In the genomic region with DNA sequence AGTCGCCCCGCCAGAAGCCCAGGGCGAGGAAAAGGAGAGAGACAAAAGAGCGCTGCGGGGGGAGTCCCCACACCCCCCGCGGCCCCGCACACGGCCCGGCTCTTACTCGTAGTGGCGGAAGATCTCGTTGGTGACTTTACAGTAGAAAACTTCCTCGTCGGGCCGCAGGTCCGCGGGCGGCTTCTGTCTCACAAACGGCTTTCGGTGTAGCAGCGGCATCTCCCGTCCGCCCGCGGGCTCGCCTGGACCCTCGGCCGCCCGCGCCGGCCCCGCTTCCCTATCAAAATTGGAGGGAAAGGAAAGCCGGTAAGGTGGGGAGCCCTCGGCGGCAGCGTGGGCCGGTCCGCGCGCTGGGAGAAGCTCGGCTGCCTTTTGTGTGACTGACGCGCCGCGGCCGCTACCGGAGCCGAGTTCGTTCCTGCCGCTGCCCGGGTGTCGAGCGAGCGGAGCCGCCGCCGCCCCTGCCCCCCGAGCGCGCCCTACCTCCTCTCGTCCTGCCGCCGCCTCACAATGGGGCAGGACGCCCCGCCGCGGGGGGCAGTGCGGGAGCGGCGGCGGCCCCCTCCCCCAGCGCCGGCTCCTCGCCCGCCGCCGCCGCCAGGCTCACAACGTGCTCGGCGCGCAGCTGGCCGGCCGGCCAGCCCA, we compare ENCODE assay signal across 1 cellular context.
TF ChIP-seq lines count a peak whose summit lies in the region.

No MANE protein-coding gene starts in this region.

TF ChIP-seq in HepG2, 621 proteins besides CTCF, POLR2A, EP300 and RAD21 (continued from another document and continues in another):
- TF ChIP-seq, protein P1, sequence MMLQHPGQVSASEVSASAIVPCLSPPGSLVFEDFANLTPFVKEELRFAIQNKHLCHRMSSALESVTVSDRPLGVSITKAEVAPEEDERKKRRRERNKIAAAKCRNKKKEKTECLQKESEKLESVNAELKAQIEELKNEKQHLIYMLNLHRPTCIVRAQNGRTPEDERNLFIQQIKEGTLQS (CRISPR knock-in tag; IDR thresholded peaks at IDR 0.05): no peak
- no peak; the same call in 1 of the 2 replicates for TF ChIP-seq ZNF607 (CRISPR knock-in tag; IDR thresholded peaks at IDR 0.05; ENCODE audit: borderline replicate concordance)
- no peak for TF ChIP-seq HMGA1 (CRISPR knock-in tag; conservative IDR thresholded peaks at IDR 0.05)
- no peak for TF ChIP-seq FOSL2 (CRISPR knock-in tag; IDR thresholded peaks at IDR 0.05)
- TF ChIP-seq, protein P2, sequence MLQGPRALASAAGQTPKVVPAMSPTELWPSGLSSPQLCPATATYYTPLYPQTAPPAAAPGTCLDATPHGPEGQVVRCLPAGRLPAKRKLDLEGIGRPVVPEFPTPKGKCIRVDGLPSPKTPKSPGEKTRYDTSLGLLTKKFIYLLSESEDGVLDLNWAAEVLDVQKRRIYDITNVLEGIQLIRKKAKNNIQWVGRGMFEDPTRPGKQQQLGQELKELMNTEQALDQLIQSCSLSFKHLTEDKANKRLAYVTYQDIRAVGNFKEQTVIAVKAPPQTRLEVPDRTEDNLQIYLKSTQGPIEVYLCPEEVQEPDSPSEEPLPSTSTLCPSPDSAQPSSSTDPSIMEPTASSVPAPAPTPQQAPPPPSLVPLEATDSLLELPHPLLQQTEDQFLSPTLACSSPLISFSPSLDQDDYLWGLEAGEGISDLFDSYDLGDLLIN (CRISPR knock-in tag; IDR thresholded peaks at IDR 0.05; ENCODE audit: borderline replicate concordance): no peak
- TF ChIP-seq ISX (CRISPR knock-in tag; conservative IDR thresholded peaks at IDR 0.05): peak; percentile 97
- TF ChIP-seq ZFY (CRISPR knock-in tag; IDR thresholded peaks at IDR 0.05): no peak
- TF ChIP-seq TCF12 (IDR thresholded peaks at IDR 0.05): no peak
- no peak for TF ChIP-seq TCF12 (CRISPR knock-in tag; IDR thresholded peaks at IDR 0.05)
- TF ChIP-seq, protein P3, sequence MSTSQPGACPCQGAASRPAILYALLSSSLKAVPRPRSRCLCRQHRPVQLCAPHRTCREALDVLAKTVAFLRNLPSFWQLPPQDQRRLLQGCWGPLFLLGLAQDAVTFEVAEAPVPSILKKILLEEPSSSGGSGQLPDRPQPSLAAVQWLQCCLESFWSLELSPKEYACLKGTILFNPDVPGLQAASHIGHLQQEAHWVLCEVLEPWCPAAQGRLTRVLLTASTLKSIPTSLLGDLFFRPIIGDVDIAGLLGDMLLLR (CRISPR knock-in tag; IDR thresholded peaks at IDR 0.05): no peak; the same call in 1 of the 2 replicates
- no peak; the same call in 1 of the 2 replicates for TF ChIP-seq HNF4G (IDR thresholded peaks at IDR 0.05; ENCODE audit: borderline replicate concordance, low read depth, low read length)
- no peak; the same call in 1 of the 2 replicates for TF ChIP-seq HNF4G (CRISPR knock-in tag; IDR thresholded peaks at IDR 0.05; ENCODE audit: borderline replicate concordance, low read depth)
- TF ChIP-seq ZFAT (CRISPR knock-in tag; conservative IDR thresholded peaks at IDR 0.05): peak; percentile 35
- TF ChIP-seq, protein P4, sequence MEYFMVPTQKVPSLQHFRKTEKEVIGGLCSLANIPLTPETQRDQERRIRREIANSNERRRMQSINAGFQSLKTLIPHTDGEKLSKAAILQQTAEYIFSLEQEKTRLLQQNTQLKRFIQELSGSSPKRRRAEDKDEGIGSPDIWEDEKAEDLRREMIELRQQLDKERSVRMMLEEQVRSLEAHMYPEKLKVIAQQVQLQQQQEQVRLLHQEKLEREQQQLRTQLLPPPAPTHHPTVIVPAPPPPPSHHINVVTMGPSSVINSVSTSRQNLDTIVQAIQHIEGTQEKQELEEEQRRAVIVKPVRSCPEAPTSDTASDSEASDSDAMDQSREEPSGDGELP (IDR thresholded peaks at IDR 0.05; ENCODE audit: borderline replicate concordance, low read depth): no peak
- no peak for TF ChIP-seq ZBTB38 (CRISPR knock-in tag; IDR thresholded peaks at IDR 0.05)
- TF ChIP-seq, protein P5, sequence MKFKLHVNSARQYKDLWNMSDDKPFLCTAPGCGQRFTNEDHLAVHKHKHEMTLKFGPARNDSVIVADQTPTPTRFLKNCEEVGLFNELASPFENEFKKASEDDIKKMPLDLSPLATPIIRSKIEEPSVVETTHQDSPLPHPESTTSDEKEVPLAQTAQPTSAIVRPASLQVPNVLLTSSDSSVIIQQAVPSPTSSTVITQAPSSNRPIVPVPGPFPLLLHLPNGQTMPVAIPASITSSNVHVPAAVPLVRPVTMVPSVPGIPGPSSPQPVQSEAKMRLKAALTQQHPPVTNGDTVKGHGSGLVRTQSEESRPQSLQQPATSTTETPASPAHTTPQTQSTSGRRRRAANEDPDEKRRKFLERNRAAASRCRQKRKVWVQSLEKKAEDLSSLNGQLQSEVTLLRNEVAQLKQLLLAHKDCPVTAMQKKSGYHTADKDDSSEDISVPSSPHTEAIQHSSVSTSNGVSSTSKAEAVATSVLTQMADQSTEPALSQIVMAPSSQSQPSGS (CRISPR knock-in tag; IDR thresholded peaks at IDR 0.05): 0 out of 2 replicates have a peak, but pooled peaks have one; percentile 34
- no peak for TF ChIP-seq TMF1 (CRISPR knock-in tag; IDR thresholded peaks at IDR 0.05; ENCODE audit: low read depth)
- peak; percentile 67; the same call in 1 of the 2 replicates for TF ChIP-seq CHCHD3 (CRISPR knock-in tag; IDR thresholded peaks at IDR 0.05)
- no peak for TF ChIP-seq KDM2A (CRISPR knock-in tag; IDR thresholded peaks at IDR 0.05; ENCODE audit: borderline replicate concordance, low read depth)
- TF ChIP-seq, protein P6, sequence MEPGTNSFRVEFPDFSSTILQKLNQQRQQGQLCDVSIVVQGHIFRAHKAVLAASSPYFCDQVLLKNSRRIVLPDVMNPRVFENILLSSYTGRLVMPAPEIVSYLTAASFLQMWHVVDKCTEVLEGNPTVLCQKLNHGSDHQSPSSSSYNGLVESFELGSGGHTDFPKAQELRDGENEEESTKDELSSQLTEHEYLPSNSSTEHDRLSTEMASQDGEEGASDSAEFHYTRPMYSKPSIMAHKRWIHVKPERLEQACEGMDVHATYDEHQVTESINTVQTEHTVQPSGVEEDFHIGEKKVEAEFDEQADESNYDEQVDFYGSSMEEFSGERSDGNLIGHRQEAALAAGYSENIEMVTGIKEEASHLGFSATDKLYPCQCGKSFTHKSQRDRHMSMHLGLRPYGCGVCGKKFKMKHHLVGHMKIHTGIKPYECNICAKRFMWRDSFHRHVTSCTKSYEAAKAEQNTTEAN (CRISPR knock-in tag; conservative IDR thresholded peaks at IDR 0.05): peak; percentile 65; the same call in 1 of the 2 replicates
- peak; percentile 93 for TF ChIP-seq ZNF546 (CRISPR knock-in tag; conservative IDR thresholded peaks at IDR 0.05)
- no peak for TF ChIP-seq TARDBP (CRISPR knock-in tag; IDR thresholded peaks at IDR 0.05)
- TF ChIP-seq TCF7L2 (IDR thresholded peaks at IDR 0.05; ENCODE audit: low read depth, low read length): no peak
- no peak for TF ChIP-seq ZNF17 (CRISPR knock-in tag; IDR thresholded peaks at IDR 0.05)
- TF ChIP-seq, protein P7, sequence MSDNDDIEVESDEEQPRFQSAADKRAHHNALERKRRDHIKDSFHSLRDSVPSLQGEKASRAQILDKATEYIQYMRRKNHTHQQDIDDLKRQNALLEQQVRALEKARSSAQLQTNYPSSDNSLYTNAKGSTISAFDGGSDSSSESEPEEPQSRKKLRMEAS (IDR thresholded peaks at IDR 0.05): peak; percentile 50; the same call in 1 of the 2 replicates
- TF ChIP-seq ZNF644 (CRISPR knock-in tag; IDR thresholded peaks at IDR 0.05; ENCODE audit: low read depth): no peak
- no peak; the same call in 1 of the 2 replicates for TF ChIP-seq ZNF256 (CRISPR knock-in tag; conservative IDR thresholded peaks at IDR 0.05)
- TF ChIP-seq, protein P8, sequence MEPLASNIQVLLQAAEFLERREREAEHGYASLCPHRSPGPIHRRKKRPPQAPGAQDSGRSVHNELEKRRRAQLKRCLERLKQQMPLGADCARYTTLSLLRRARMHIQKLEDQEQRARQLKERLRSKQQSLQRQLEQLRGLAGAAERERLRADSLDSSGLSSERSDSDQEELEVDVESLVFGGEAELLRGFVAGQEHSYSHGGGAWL (CRISPR knock-in tag; IDR thresholded peaks at IDR 0.05): peak; percentile 67
- TF ChIP-seq ZNF790 (CRISPR knock-in tag; IDR thresholded peaks at IDR 0.05; ENCODE audit: borderline replicate concordance): peak; percentile 93
- TF ChIP-seq GLI4 (CRISPR knock-in tag; IDR thresholded peaks at IDR 0.05; ENCODE audit: borderline replicate concordance): no peak
- TF ChIP-seq, protein P9, sequence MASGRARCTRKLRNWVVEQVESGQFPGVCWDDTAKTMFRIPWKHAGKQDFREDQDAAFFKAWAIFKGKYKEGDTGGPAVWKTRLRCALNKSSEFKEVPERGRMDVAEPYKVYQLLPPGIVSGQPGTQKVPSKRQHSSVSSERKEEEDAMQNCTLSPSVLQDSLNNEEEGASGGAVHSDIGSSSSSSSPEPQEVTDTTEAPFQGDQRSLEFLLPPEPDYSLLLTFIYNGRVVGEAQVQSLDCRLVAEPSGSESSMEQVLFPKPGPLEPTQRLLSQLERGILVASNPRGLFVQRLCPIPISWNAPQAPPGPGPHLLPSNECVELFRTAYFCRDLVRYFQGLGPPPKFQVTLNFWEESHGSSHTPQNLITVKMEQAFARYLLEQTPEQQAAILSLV (CRISPR knock-in tag; IDR thresholded peaks at IDR 0.05; ENCODE audit: borderline replicate concordance): no peak
- no peak for TF ChIP-seq HOXA5 (CRISPR knock-in tag; IDR thresholded peaks at IDR 0.05)
- TF ChIP-seq ZNF792 (CRISPR knock-in tag; IDR thresholded peaks at IDR 0.05): 0 out of 2 replicates have a peak, but pooled peaks have one; percentile 6
- TF ChIP-seq ZNF10 (CRISPR knock-in tag; IDR thresholded peaks at IDR 0.05; ENCODE audit: borderline replicate concordance, low read depth): no peak
- TF ChIP-seq CBX5 (CRISPR knock-in tag; IDR thresholded peaks at IDR 0.05; ENCODE audit: borderline replicate concordance): no peak
- TF ChIP-seq, protein P10, sequence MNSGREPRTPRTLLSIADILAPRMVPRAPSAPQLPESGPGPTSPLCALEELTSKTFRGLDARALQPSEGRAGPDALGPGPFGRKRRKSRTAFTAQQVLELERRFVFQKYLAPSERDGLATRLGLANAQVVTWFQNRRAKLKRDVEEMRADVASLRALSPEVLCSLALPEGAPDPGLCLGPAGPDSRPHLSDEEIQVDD (CRISPR knock-in tag; IDR thresholded peaks at IDR 0.05; ENCODE audit: borderline replicate concordance): no peak
- no peak for TF ChIP-seq MAFK (conservative IDR thresholded peaks at IDR 0.05 in 1 of 2, IDR thresholded peaks at IDR 0.05 in 1 of 2; ENCODE audit: low read length in 2 of 2)
- no peak for TF ChIP-seq ZNF430 (CRISPR knock-in tag; IDR thresholded peaks at IDR 0.05)
- no peak for TF ChIP-seq POLR2AphosphoS2 (IDR thresholded peaks at IDR 0.05; ENCODE audit: low read depth, low read length)
- no peak for TF ChIP-seq ISL2 (CRISPR knock-in tag; IDR thresholded peaks at IDR 0.05)
- TF ChIP-seq, protein P11, sequence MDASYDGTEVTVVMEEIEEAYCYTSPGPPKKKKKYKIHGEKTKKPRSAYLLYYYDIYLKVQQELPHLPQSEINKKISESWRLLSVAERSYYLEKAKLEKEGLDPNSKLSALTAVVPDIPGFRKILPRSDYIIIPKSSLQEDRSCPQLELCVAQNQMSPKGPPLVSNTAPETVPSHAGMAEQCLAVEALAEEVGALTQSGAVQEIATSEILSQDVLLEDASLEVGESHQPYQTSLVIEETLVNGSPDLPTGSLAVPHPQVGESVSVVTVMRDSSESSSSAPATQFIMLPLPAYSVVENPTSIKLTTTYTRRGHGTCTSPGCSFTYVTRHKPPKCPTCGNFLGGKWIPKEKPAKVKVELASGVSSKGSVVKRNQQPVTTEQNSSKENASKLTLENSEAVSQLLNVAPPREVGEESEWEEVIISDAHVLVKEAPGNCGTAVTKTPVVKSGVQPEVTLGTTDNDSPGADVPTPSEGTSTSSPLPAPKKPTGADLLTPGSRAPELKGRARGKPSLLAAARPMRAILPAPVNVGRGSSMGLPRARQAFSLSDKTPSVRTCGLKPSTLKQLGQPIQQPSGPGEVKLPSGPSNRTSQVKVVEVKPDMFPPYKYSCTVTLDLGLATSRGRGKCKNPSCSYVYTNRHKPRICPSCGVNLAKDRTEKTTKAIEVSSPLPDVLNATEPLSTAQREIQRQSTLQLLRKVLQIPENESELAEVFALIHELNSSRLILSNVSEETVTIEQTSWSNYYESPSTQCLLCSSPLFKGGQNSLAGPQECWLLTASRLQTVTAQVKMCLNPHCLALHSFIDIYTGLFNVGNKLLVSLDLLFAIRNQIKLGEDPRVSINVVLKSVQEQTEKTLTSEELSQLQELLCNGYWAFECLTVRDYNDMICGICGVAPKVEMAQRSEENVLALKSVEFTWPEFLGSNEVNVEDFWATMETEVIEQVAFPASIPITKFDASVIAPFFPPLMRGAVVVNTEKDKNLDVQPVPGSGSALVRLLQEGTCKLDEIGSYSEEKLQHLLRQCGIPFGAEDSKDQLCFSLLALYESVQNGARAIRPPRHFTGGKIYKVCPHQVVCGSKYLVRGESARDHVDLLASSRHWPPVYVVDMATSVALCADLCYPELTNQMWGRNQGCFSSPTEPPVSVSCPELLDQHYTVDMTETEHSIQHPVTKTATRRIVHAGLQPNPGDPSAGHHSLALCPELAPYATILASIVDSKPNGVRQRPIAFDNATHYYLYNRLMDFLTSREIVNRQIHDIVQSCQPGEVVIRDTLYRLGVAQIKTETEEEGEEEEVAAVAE (CRISPR knock-in tag; IDR thresholded peaks at IDR 0.05; ENCODE audit: borderline replicate concordance): no peak
- TF ChIP-seq HOXA3 (CRISPR knock-in tag; IDR thresholded peaks at IDR 0.05): no peak
- TF ChIP-seq, protein P12, sequence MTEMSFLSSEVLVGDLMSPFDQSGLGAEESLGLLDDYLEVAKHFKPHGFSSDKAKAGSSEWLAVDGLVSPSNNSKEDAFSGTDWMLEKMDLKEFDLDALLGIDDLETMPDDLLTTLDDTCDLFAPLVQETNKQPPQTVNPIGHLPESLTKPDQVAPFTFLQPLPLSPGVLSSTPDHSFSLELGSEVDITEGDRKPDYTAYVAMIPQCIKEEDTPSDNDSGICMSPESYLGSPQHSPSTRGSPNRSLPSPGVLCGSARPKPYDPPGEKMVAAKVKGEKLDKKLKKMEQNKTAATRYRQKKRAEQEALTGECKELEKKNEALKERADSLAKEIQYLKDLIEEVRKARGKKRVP (CRISPR knock-in tag; IDR thresholded peaks at IDR 0.05): no peak
- TF ChIP-seq, protein P13, sequence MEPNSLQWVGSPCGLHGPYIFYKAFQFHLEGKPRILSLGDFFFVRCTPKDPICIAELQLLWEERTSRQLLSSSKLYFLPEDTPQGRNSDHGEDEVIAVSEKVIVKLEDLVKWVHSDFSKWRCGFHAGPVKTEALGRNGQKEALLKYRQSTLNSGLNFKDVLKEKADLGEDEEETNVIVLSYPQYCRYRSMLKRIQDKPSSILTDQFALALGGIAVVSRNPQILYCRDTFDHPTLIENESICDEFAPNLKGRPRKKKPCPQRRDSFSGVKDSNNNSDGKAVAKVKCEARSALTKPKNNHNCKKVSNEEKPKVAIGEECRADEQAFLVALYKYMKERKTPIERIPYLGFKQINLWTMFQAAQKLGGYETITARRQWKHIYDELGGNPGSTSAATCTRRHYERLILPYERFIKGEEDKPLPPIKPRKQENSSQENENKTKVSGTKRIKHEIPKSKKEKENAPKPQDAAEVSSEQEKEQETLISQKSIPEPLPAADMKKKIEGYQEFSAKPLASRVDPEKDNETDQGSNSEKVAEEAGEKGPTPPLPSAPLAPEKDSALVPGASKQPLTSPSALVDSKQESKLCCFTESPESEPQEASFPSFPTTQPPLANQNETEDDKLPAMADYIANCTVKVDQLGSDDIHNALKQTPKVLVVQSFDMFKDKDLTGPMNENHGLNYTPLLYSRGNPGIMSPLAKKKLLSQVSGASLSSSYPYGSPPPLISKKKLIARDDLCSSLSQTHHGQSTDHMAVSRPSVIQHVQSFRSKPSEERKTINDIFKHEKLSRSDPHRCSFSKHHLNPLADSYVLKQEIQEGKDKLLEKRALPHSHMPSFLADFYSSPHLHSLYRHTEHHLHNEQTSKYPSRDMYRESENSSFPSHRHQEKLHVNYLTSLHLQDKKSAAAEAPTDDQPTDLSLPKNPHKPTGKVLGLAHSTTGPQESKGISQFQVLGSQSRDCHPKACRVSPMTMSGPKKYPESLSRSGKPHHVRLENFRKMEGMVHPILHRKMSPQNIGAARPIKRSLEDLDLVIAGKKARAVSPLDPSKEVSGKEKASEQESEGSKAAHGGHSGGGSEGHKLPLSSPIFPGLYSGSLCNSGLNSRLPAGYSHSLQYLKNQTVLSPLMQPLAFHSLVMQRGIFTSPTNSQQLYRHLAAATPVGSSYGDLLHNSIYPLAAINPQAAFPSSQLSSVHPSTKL (CRISPR knock-in tag; IDR thresholded peaks at IDR 0.05): no peak
